In genomic region chr3:4211610-4212009, GRCh38 we compare ENCODE assay signal across 5 cellular contexts.
"Had no signal": no experiment of that assay in that cellular context is flagged by ENCODE, and none has a peak within 500 bp of the region (broad histone marks: within the 10 kb centered on the region; RNA-seq: fewer than 3 reads in every experiment).

No MANE protein-coding gene starts in this region.

- ATAC-seq: HepG2 had no signal

- DNase-seq: GM23248, H9, HCEC 1CT, KG1 had no signal

- H2AFZ ChIP-seq: GM23248 had no signal

- H3K9ac ChIP-seq: GM23248 had no signal

- H3K4me3 ChIP-seq: GM23248 had no signal

- H3K27ac ChIP-seq: GM23248 had no signal
